ENCODE assay signal across 10 cellular contexts in genomic region chr19:39506598-39506943, GRCh38. TPM values are rescaled to one million over a fixed set of nuclear protein-coding genes. Genes with fewer than 3 reads are reported as not detected.
DNase-seq lines count a peak whose midpoint lies in the region; ATAC-seq, FAIRE-seq and TF ChIP-seq lines count a peak whose summit lies in the region.
"Had no signal": no experiment of that assay in that cellular context is flagged by ENCODE, and none has a peak within 500 bp of the region (broad histone marks: within the 10 kb centered on the region; RNA-seq: fewer than 3 reads in every experiment).

No MANE protein-coding gene starts in this region.

- H3K14ac ChIP-seq in mesenchymal stem cell (ENCODE audit: low read length in 2 of 2) = no peak overlapping the region

- no peak for TF ChIP-seq RAD21 in HepG2 (CRISPR knock-in tag; IDR thresholded peaks at IDR 0.05)

- intact Hi-C loops in HepG2 (cut with micrococcal nuclease; ENCODE audit: unreplicated experiment) (no loop called here), right lobe of liver (cut with DNase I) (no loop called here), ovary (cut with DNase I) (no loop called here), colonic mucosa (cut with DNase I) (no loop called here)

- no peak for ATAC-seq in HepG2
- no peak for ATAC-seq in right lobe of liver
- ATAC-seq in HG03196 (IDR thresholded peaks at IDR 0.05; ENCODE audit: unreplicated experiment) = no peak
- ATAC-seq in GM21786 (IDR thresholded peaks at IDR 0.05; ENCODE audit: unreplicated experiment) = no peak

- 72% methylated on average over 7 of the region's 7 CpGs for WGBS in HepG2 (ENCODE audit: low lambda C conversion rate)
- 49% methylated on average over 7 of the region's 7 CpGs for WGBS in right lobe of liver (ENCODE audit: insufficient coverage, low coverage, low lambda C conversion rate, missing lambda C conversion rate)
- WGBS in mesenchymal stem cell = 67% methylated on average over 7 of the region's 7 CpGs
- 43 to 53% (median 50%) methylated on average over 7 of the region's 7 CpGs for WGBS in ovary, 3 donors

- H2BK120ac ChIP-seq in mesenchymal stem cell (ENCODE audit: low read depth, low read length) = no peak overlapping the region

- no peaks in the 10 kb centered on the region for H4K20me1 ChIP-seq in HepG2 (ENCODE audit: insufficient read depth, low read length)

- H3K27ac ChIP-seq in HepG2 (ENCODE audit: extremely low read length, insufficient read depth, low read length) (no peak overlapping the region), right lobe of liver (no peak overlapping the region), mesenchymal stem cell (ENCODE audit: low read length, poor library complexity, severe bottlenecking) (no peak overlapping the region), ovary (no peak overlapping the region), colonic mucosa (no peak overlapping the region)

- H3K36me3 ChIP-seq in HepG2 (replicated peaks in 1 of 2; ENCODE audit: control insufficient read depth in 1 of 2, insufficient read depth in 2 of 2, low read length in 2 of 2) (no peaks in the 10 kb centered on the region), right lobe of liver (no peaks in the 10 kb centered on the region), adipocyte (ENCODE audit: control insufficient read depth, insufficient read depth, low read length, severe bottlenecking) (no peaks in the 10 kb centered on the region), mesenchymal stem cell (ENCODE audit: control insufficient read depth in 1 of 2, insufficient read depth in 2 of 2, low read depth in 1 of 2, low read length in 2 of 2) (no peaks in the 10 kb centered on the region), ovary (no peaks in the 10 kb centered on the region), colonic mucosa (no peaks in the 10 kb centered on the region)

- H3K9me3 ChIP-seq in HepG2 (ENCODE audit: low read length) = no peaks in the 10 kb centered on the region
- H3K9me3 ChIP-seq in right lobe of liver = no peaks in the 10 kb centered on the region
- H3K9me3 ChIP-seq in adipocyte (ENCODE audit: control insufficient read depth, low read length) = no peaks in the 10 kb centered on the region
- no peaks in the 10 kb centered on the region for H3K9me3 ChIP-seq in mesenchymal stem cell (ENCODE audit: control insufficient read depth, low read length)
- no peaks in the 10 kb centered on the region for H3K9me3 ChIP-seq in ovary
- no peaks in the 10 kb centered on the region for H3K9me3 ChIP-seq in colonic mucosa

- H3K79me1 ChIP-seq in mesenchymal stem cell (replicated peaks; ENCODE audit: low read length, poor library complexity, severe bottlenecking) = no peaks in the 10 kb centered on the region

- no peak overlapping the region for H3K9ac ChIP-seq in HepG2 (ENCODE audit: insufficient read depth, low read depth, low read length)
- H3K9ac ChIP-seq in adipocyte (ENCODE audit: low read length) = no peak overlapping the region
- H3K9ac ChIP-seq in mesenchymal stem cell (ENCODE audit: low read length) = no peak overlapping the region
- H3K9ac ChIP-seq in colonic mucosa (ENCODE audit: low read depth in 2 of 2, low read length in 2 of 2) = no peak overlapping the region

- H4K8ac ChIP-seq in mesenchymal stem cell (ENCODE audit: low read length) = peak overlapping the region; percentile 35

- no TSS peak for BruUV-seq in HepG2 (replicated peaks; lab: Mats Ljungman, UMichigan)

- no peak overlapping the region for H2BK5ac ChIP-seq in mesenchymal stem cell (ENCODE audit: low read depth, low read length, poor library complexity, severe bottlenecking)

- CTCF ChIA-PET in HepG2 (lab: Yijun Ruan, JAX; ENCODE audit: low intra/inter-chr PET ratio, low total read pairs) = no interaction called here

- H3K27me3 ChIP-seq in HepG2 (ENCODE audit: control insufficient read depth in 1 of 2, insufficient read depth in 2 of 2, low read length in 2 of 2) (peaks cover 16 to 54% of the 10 kb centered on the region in 2 experiments), right lobe of liver (no peaks in the 10 kb centered on the region), adipocyte (replicated peaks; ENCODE audit: control insufficient read depth, insufficient read depth, low read length) (peaks cover 44% of the 10 kb centered on the region), mesenchymal stem cell (ENCODE audit: control insufficient read depth in 1 of 2, insufficient read depth in 1 of 2, low read length in 2 of 2) (peaks cover 43 to 62% of the 10 kb centered on the region in 2 experiments), ovary (no peaks in the 10 kb centered on the region), colonic mucosa (peaks cover 38% of the 10 kb centered on the region)

- in situ Hi-C loops in HepG2 (cut with HindIII; ENCODE audit: extremely low pct_ligation_motif_present, low pct_unique_long_range_greater_than_20kb) = no loop called here

- no peak overlapping the region for H2BK15ac ChIP-seq in mesenchymal stem cell (ENCODE audit: low read depth, poor library complexity, severe bottlenecking)

- TF ChIP-seq EP300 in HepG2 (IDR thresholded peaks at IDR 0.05; ENCODE audit: low read depth in 2 of 2, low read length in 2 of 2) (no peak), HepG2 (CRISPR knock-in tag; IDR thresholded peaks at IDR 0.05; ENCODE audit: borderline replicate concordance) (no peak), ovary (IDR thresholded peaks at IDR 0.05) (no peak)

- TF ChIP-seq CTCF in HepG2 (CRISPR knock-in tag; IDR thresholded peaks at IDR 0.05) = no peak
- no peak for TF ChIP-seq CTCF in right lobe of liver (IDR thresholded peaks at IDR 0.05)
- no peak for TF ChIP-seq CTCF in ovary (IDR thresholded peaks at IDR 0.05)
- TF ChIP-seq CTCF in colonic mucosa (IDR thresholded peaks at IDR 0.05) = no peak

- H3K4me2 ChIP-seq in HepG2 (ENCODE audit: low read depth, low read length) = peak overlapping the region; percentile 70
- peak overlapping the region; percentile 87 for H3K4me2 ChIP-seq in mesenchymal stem cell (ENCODE audit: low read length, poor library complexity, severe bottlenecking)

- peak overlapping the region in 1 of 2 experiments; percentile 49 for H3K18ac ChIP-seq in mesenchymal stem cell (ENCODE audit: low read depth in 1 of 2, low read length in 2 of 2)

- H3K4ac ChIP-seq in mesenchymal stem cell (ENCODE audit: low read depth in 1 of 2, low read length in 2 of 2) = no peak overlapping the region

- H3K79me2 ChIP-seq in HepG2 (ENCODE audit: insufficient read depth, low read length) = no peaks in the 10 kb centered on the region

- POLR2A ChIA-PET in HepG2 (lab: Yijun Ruan, JAX) = interaction anchor here (1.6 kb wide), 1 partner anchor 61 kb away, joined by 3 read pairs; the partner anchor contains the start of gene SUPT5H

- DNase-seq in HepG2 (ENCODE audit: low spot score) (no peak), right lobe of liver (no peak), adipocyte (ENCODE audit: low read depth) (no peak), mesenchymal stem cell (no peak), ovary (no peak), colonic mucosa (no peak)

- no peak for FAIRE-seq in HepG2 (lab: Jason Lieb, UNC)

- no peak overlapping the region for H4K91ac ChIP-seq in mesenchymal stem cell (ENCODE audit: low read length)

- H3K4me1 ChIP-seq in HepG2 (ENCODE audit: insufficient read depth, low read length) = peaks cover 26% of the 10 kb centered on the region
- H3K4me1 ChIP-seq in right lobe of liver = no peaks in the 10 kb centered on the region
- H3K4me1 ChIP-seq in adipocyte (ENCODE audit: control insufficient read depth, insufficient read depth, low read length) = no peaks in the 10 kb centered on the region
- H3K4me1 ChIP-seq in mesenchymal stem cell (ENCODE audit: control insufficient read depth, insufficient read depth, low read depth, low read length) = peaks cover 16% of the 10 kb centered on the region
- H3K4me1 ChIP-seq in ovary (ENCODE audit: insufficient read depth) = peaks cover 9% of the 10 kb centered on the region
- no peaks in the 10 kb centered on the region for H3K4me1 ChIP-seq in colonic mucosa

- TF ChIP-seq POLR2A in HepG2 (IDR thresholded peaks at IDR 0.05; ENCODE audit: insufficient read depth in 1 of 2, low read depth in 2 of 2, low read length in 2 of 2) (no peak), right lobe of liver (IDR thresholded peaks at IDR 0.05) (no peak), ovary (IDR thresholded peaks at IDR 0.05) (no peak)

- H2BK12ac ChIP-seq in mesenchymal stem cell (ENCODE audit: low read length in 2 of 2) = no peak overlapping the region

- H2AFZ ChIP-seq in HepG2 (ENCODE audit: low read length) (no peak overlapping the region), mesenchymal stem cell (ENCODE audit: low read depth, low read length) (peak overlapping the region; percentile 94)

- H3K23ac ChIP-seq in mesenchymal stem cell (ENCODE audit: low read length in 2 of 2) = peak overlapping the region in 1 of 2 experiments; percentile 84

- H3K4me3 ChIP-seq in HepG2 (replicated peaks in 1 of 3; ENCODE audit: insufficient read depth in 1 of 3, low read depth in 2 of 3, low read length in 3 of 3) = peak overlapping the region in 1 of 3 experiments; percentile 68; a peak in 1 of 6 replicates
- no peak overlapping the region for H3K4me3 ChIP-seq in right lobe of liver
- peak overlapping the region; percentile 76 for H3K4me3 ChIP-seq in adipocyte (ENCODE audit: low read length)
- peak overlapping the region; percentile 68 to 79 for H3K4me3 ChIP-seq in mesenchymal stem cell (ENCODE audit: insufficient read depth in 1 of 2, low read depth in 1 of 2, low read length in 2 of 2)
- H3K4me3 ChIP-seq in ovary = no peak overlapping the region
- H3K4me3 ChIP-seq in colonic mucosa = no peak overlapping the region

- no peak overlapping the region for H2AK5ac ChIP-seq in mesenchymal stem cell (ENCODE audit: low read length, severe bottlenecking)

RNA-seq across cellular contexts. Expression of gene DLL3, which starts 7.8 kb away (rescaled TPM):
- total RNA-seq in HepG2 (2016; rRNA removed; fragmentation: Illumina TruSeq; extraction: Trizol) (0.35 and 0.53 TPM in 2 replicates), right lobe of liver (not detected), ovary (under 1 TPM in 3 of 7 donors, not detected in 4; 0.10 to 0.33 (median 0.24) TPM), colonic mucosa (not detected)
- total RNA-seq in HepG2 (2016; cell fraction: cytosol; rRNA removed; fragmentation: Illumina TruSeq; extraction: Trizol; ENCODE audit: low read depth) = 1.4 and 1.6 TPM in 2 replicates
- total RNA-seq in HepG2 (2016; cell fraction: insoluble cytoplasmic fraction; rRNA removed; fragmentation: Illumina TruSeq; extraction: Trizol) = 0.28 and 0.37 TPM in 2 replicates
- total RNA-seq in HepG2 (2016; cell fraction: membrane; rRNA removed; fragmentation: Illumina TruSeq; extraction: Trizol) = 0.90 and 0.93 TPM in 2 replicates
- 0.16 and 0.31 TPM in 2 replicates for total RNA-seq in HepG2 (2016; cell fraction: nucleus; rRNA removed; fragmentation: Illumina TruSeq; extraction: Trizol)
- polyA plus RNA-seq in HepG2 (2011; rRNA removed) (0.55 and 0.60 TPM in 2 replicates), ovary (under 1 TPM; 0.10 to 0.22 TPM)
- 0.60 and 0.64 TPM in 2 replicates for polyA plus RNA-seq in HepG2 (2011; cell fraction: cytosol; rRNA removed)
- 0.27 and 0.33 TPM in 2 replicates for polyA plus RNA-seq in HepG2 (2011; cell fraction: nucleus; rRNA removed)
- polyA plus RNA-seq in HepG2 (2012) = 0.39 and 0.51 TPM in 2 replicates
- polyA plus RNA-seq in HepG2 (2016; cell fraction: cytosol; fragmentation: Illumina TruSeq; extraction: Trizol; ENCODE audit: low read depth) = 1.9 and 2.0 TPM in 2 replicates
- 0.54 and 0.55 TPM in 2 replicates for polyA plus RNA-seq in HepG2 (2016; cell fraction: insoluble cytoplasmic fraction; fragmentation: Illumina TruSeq; extraction: Trizol; ENCODE audit: low read depth)
- polyA plus RNA-seq in HepG2 (2016; cell fraction: membrane; fragmentation: Illumina TruSeq; extraction: Trizol; ENCODE audit: low read depth) = 0.90 and 1.1 TPM in 2 replicates
- 0.41 TPM in 2 replicates for polyA plus RNA-seq in HepG2 (2016; cell fraction: nucleus; fragmentation: Illumina TruSeq; extraction: Trizol; ENCODE audit: insufficient read depth, low read depth)
- polyA minus RNA-seq in HepG2 (2011; rRNA and poly(A)+ RNA removed; ENCODE audit: low replicate concordance) = 0.42 and 0.63 TPM in 2 replicates
- polyA minus RNA-seq in HepG2 (2011; cell fraction: cytosol; rRNA and poly(A)+ RNA removed) = not detected in 2 replicates
- 0.25 and 0.39 TPM in 2 replicates for polyA minus RNA-seq in HepG2 (2011; cell fraction: nucleus; rRNA and poly(A)+ RNA removed)
- polyA plus RNA-seq in mesenchymal stem cell (2013, experiment 1 of 2) = 0.65 TPM
- polyA plus RNA-seq in mesenchymal stem cell (2013, experiment 2 of 2) = 0.78 TPM
- total RNA-seq: esophagus mucosa had no signal

RNA-seq across cellular contexts. Expression of gene SELENOV, which starts 8.4 kb away (rescaled TPM):
- total RNA-seq in HepG2 (2016; rRNA removed; fragmentation: Illumina TruSeq; extraction: Trizol) (not detected in 2 replicates), right lobe of liver (not detected), ovary (under 1 TPM in 1 of 7 donors, not detected in 6; 0.27 TPM), colonic mucosa (not detected)
- not detected in 2 replicates for total RNA-seq in HepG2 (2016; cell fraction: cytosol; rRNA removed; fragmentation: Illumina TruSeq; extraction: Trizol; ENCODE audit: low read depth)
- total RNA-seq in HepG2 (2016; cell fraction: insoluble cytoplasmic fraction; rRNA removed; fragmentation: Illumina TruSeq; extraction: Trizol) = not detected in 2 replicates
- not detected in 2 replicates for total RNA-seq in HepG2 (2016; cell fraction: membrane; rRNA removed; fragmentation: Illumina TruSeq; extraction: Trizol)
- total RNA-seq in HepG2 (2016; cell fraction: nucleus; rRNA removed; fragmentation: Illumina TruSeq; extraction: Trizol) = 0.47 TPM in 1 of 2 replicates, not detected in the other
- polyA plus RNA-seq in HepG2 (2011; rRNA removed) (not detected in 2 replicates), ovary (under 1 TPM in 1 of 2 donors, not detected in 1; 0.39 TPM)
- not detected in 2 replicates for polyA plus RNA-seq in HepG2 (2011; cell fraction: cytosol; rRNA removed)
- 0.17 and 0.76 TPM in 2 replicates for polyA plus RNA-seq in HepG2 (2011; cell fraction: nucleus; rRNA removed)
- not detected in 2 replicates for polyA plus RNA-seq in HepG2 (2012)
- polyA plus RNA-seq in HepG2 (2016; cell fraction: cytosol; fragmentation: Illumina TruSeq; extraction: Trizol; ENCODE audit: low read depth) = not detected in 2 replicates
- polyA plus RNA-seq in HepG2 (2016; cell fraction: insoluble cytoplasmic fraction; fragmentation: Illumina TruSeq; extraction: Trizol; ENCODE audit: low read depth) = not detected in 2 replicates
- polyA plus RNA-seq in HepG2 (2016; cell fraction: membrane; fragmentation: Illumina TruSeq; extraction: Trizol; ENCODE audit: low read depth) = not detected in 2 replicates
- not detected in 2 replicates for polyA plus RNA-seq in HepG2 (2016; cell fraction: nucleus; fragmentation: Illumina TruSeq; extraction: Trizol; ENCODE audit: insufficient read depth, low read depth)
- polyA minus RNA-seq in HepG2 (2011; rRNA and poly(A)+ RNA removed; ENCODE audit: low replicate concordance) = not detected in 2 replicates
- not detected in 2 replicates for polyA minus RNA-seq in HepG2 (2011; cell fraction: cytosol; rRNA and poly(A)+ RNA removed)
- not detected in 2 replicates for polyA minus RNA-seq in HepG2 (2011; cell fraction: nucleus; rRNA and poly(A)+ RNA removed)
- not detected for polyA plus RNA-seq in mesenchymal stem cell (2013, experiment 1 of 2)
- not detected for polyA plus RNA-seq in mesenchymal stem cell (2013, experiment 2 of 2)
- total RNA-seq: esophagus mucosa, lung microvascular endothelial cell had no signal

RNA-seq across cellular contexts. Expression of gene TIMM50, which starts 25.9 kb away (rescaled TPM):
- 89.1 and 91.1 TPM in 2 replicates for total RNA-seq in HepG2 (2016; rRNA removed; fragmentation: Illumina TruSeq; extraction: Trizol)
- total RNA-seq in HepG2 (2016; cell fraction: cytosol; rRNA removed; fragmentation: Illumina TruSeq; extraction: Trizol; ENCODE audit: low read depth) = 37.5 and 47.3 TPM in 2 replicates
- total RNA-seq in HepG2 (2016; cell fraction: insoluble cytoplasmic fraction; rRNA removed; fragmentation: Illumina TruSeq; extraction: Trizol) = 85.4 and 88.5 TPM in 2 replicates
- total RNA-seq in HepG2 (2016; cell fraction: membrane; rRNA removed; fragmentation: Illumina TruSeq; extraction: Trizol) = 43.0 and 47.2 TPM in 2 replicates
- total RNA-seq in HepG2 (2016; cell fraction: nucleus; rRNA removed; fragmentation: Illumina TruSeq; extraction: Trizol) = 57.0 and 65.5 TPM in 2 replicates
- 90.0 and 92.5 TPM in 2 replicates for polyA plus RNA-seq in HepG2 (2011; rRNA removed)
- polyA plus RNA-seq in HepG2 (2011; cell fraction: cytosol; rRNA removed) = 85.2 and 108 TPM in 2 replicates
- 135 and 143 TPM in 2 replicates for polyA plus RNA-seq in HepG2 (2011; cell fraction: nucleus; rRNA removed)
- 65.0 and 84.2 TPM in 2 replicates for polyA plus RNA-seq in HepG2 (2012)
- polyA plus RNA-seq in HepG2 (2016; cell fraction: cytosol; fragmentation: Illumina TruSeq; extraction: Trizol; ENCODE audit: low read depth) = 41.8 and 47.0 TPM in 2 replicates
- polyA plus RNA-seq in HepG2 (2016; cell fraction: insoluble cytoplasmic fraction; fragmentation: Illumina TruSeq; extraction: Trizol; ENCODE audit: low read depth) = 88.6 and 92.5 TPM in 2 replicates
- 38.0 and 40.4 TPM in 2 replicates for polyA plus RNA-seq in HepG2 (2016; cell fraction: membrane; fragmentation: Illumina TruSeq; extraction: Trizol; ENCODE audit: low read depth)
- 111 and 123 TPM in 2 replicates for polyA plus RNA-seq in HepG2 (2016; cell fraction: nucleus; fragmentation: Illumina TruSeq; extraction: Trizol; ENCODE audit: insufficient read depth, low read depth)
- polyA minus RNA-seq in HepG2 (2011; rRNA and poly(A)+ RNA removed; ENCODE audit: low replicate concordance) = 121 and 194 TPM in 2 replicates
- polyA minus RNA-seq in HepG2 (2011; cell fraction: cytosol; rRNA and poly(A)+ RNA removed) = 41.5 and 44.7 TPM in 2 replicates
- 42.4 and 52.5 TPM in 2 replicates for polyA minus RNA-seq in HepG2 (2011; cell fraction: nucleus; rRNA and poly(A)+ RNA removed)
- 10 to 100 TPM; 28.1 to 48.1 (median 31.3) TPM for total RNA-seq in right lobe of liver
- polyA plus RNA-seq in mesenchymal stem cell (2013, experiment 1 of 2) = 57.0 TPM
- 58.8 TPM for polyA plus RNA-seq in mesenchymal stem cell (2013, experiment 2 of 2)
- total RNA-seq in ovary = 10 to 100 TPM; 31.5 to 59.9 (median 51.4) TPM
- 10 to 100 TPM; 41.2 to 48.3 TPM for polyA plus RNA-seq in ovary
- total RNA-seq in colonic mucosa = 10 to 100 TPM; 45.7 to 83.9 TPM

RNA-seq across cellular contexts. Expression of gene EID2B, which starts 26.1 kb away (rescaled TPM):
- total RNA-seq in HepG2 (2016; rRNA removed; fragmentation: Illumina TruSeq; extraction: Trizol) (3.6 and 3.7 TPM in 2 replicates), right lobe of liver (under 1 TPM; 0.18 to 0.78 (median 0.46) TPM), ovary (1 to 10 TPM; 3.1 to 7.0 (median 6.2) TPM), colonic mucosa (under 1 TPM; 0.22 to 0.56 TPM)
- 1.1 and 1.4 TPM in 2 replicates for total RNA-seq in HepG2 (2016; cell fraction: cytosol; rRNA removed; fragmentation: Illumina TruSeq; extraction: Trizol; ENCODE audit: low read depth)
- total RNA-seq in HepG2 (2016; cell fraction: insoluble cytoplasmic fraction; rRNA removed; fragmentation: Illumina TruSeq; extraction: Trizol) = 4.1 TPM in 2 replicates
- total RNA-seq in HepG2 (2016; cell fraction: membrane; rRNA removed; fragmentation: Illumina TruSeq; extraction: Trizol) = 2.8 and 2.9 TPM in 2 replicates
- total RNA-seq in HepG2 (2016; cell fraction: nucleus; rRNA removed; fragmentation: Illumina TruSeq; extraction: Trizol) = 2.5 and 3.7 TPM in 2 replicates
- polyA plus RNA-seq in HepG2 (2011; rRNA removed) (2.2 and 2.5 TPM in 2 replicates), ovary (1 to 10 TPM; 2.3 to 7.5 TPM)
- 2.4 and 2.9 TPM in 2 replicates for polyA plus RNA-seq in HepG2 (2011; cell fraction: cytosol; rRNA removed)
- polyA plus RNA-seq in HepG2 (2011; cell fraction: nucleus; rRNA removed) = 1.6 and 6.8 TPM in 2 replicates
- polyA plus RNA-seq in HepG2 (2012) = 1.7 and 2.6 TPM in 2 replicates
- 0.73 and 0.79 TPM in 2 replicates for polyA plus RNA-seq in HepG2 (2016; cell fraction: cytosol; fragmentation: Illumina TruSeq; extraction: Trizol; ENCODE audit: low read depth)
- polyA plus RNA-seq in HepG2 (2016; cell fraction: insoluble cytoplasmic fraction; fragmentation: Illumina TruSeq; extraction: Trizol; ENCODE audit: low read depth) = 3.1 and 4.0 TPM in 2 replicates
- polyA plus RNA-seq in HepG2 (2016; cell fraction: membrane; fragmentation: Illumina TruSeq; extraction: Trizol; ENCODE audit: low read depth) = 1.5 and 1.8 TPM in 2 replicates
- polyA plus RNA-seq in HepG2 (2016; cell fraction: nucleus; fragmentation: Illumina TruSeq; extraction: Trizol; ENCODE audit: insufficient read depth, low read depth) = 4.2 TPM in 2 replicates
- polyA minus RNA-seq in HepG2 (2011; rRNA and poly(A)+ RNA removed; ENCODE audit: low replicate concordance) = 1.7 and 2.3 TPM in 2 replicates
- 0.99 and 1.4 TPM in 2 replicates for polyA minus RNA-seq in HepG2 (2011; cell fraction: cytosol; rRNA and poly(A)+ RNA removed)
- 2.2 and 3.0 TPM in 2 replicates for polyA minus RNA-seq in HepG2 (2011; cell fraction: nucleus; rRNA and poly(A)+ RNA removed)
- polyA plus RNA-seq in mesenchymal stem cell (2013, experiment 1 of 2) = 2.0 TPM
- 1.8 TPM for polyA plus RNA-seq in mesenchymal stem cell (2013, experiment 2 of 2)

RNA-seq across cellular contexts. Expression of gene EID2, which starts 33.4 kb away (rescaled TPM):
- total RNA-seq in HepG2 (2016; rRNA removed; fragmentation: Illumina TruSeq; extraction: Trizol) (13.8 and 14.1 TPM in 2 replicates), right lobe of liver (1 to 10 TPM; 4.3 to 7.6 (median 5.4) TPM), ovary (10 to 100 TPM in 5 of 7 donors, 1 to 10 TPM in 2; 6.9 to 17.0 (median 13.1) TPM), colonic mucosa (10 to 100 TPM; 11.4 to 11.9 TPM)
- total RNA-seq in HepG2 (2016; cell fraction: cytosol; rRNA removed; fragmentation: Illumina TruSeq; extraction: Trizol; ENCODE audit: low read depth) = 3.2 and 3.6 TPM in 2 replicates
- 14.0 and 14.4 TPM in 2 replicates for total RNA-seq in HepG2 (2016; cell fraction: insoluble cytoplasmic fraction; rRNA removed; fragmentation: Illumina TruSeq; extraction: Trizol)
- 5.5 and 6.4 TPM in 2 replicates for total RNA-seq in HepG2 (2016; cell fraction: membrane; rRNA removed; fragmentation: Illumina TruSeq; extraction: Trizol)
- 5.3 and 7.2 TPM in 2 replicates for total RNA-seq in HepG2 (2016; cell fraction: nucleus; rRNA removed; fragmentation: Illumina TruSeq; extraction: Trizol)
- polyA plus RNA-seq in HepG2 (2011; rRNA removed) (3.7 and 5.1 TPM in 2 replicates), ovary (10 to 100 TPM; 10.5 to 13.5 TPM)
- polyA plus RNA-seq in HepG2 (2011; cell fraction: cytosol; rRNA removed) = 3.5 and 4.1 TPM in 2 replicates
- 2.3 TPM in 2 replicates for polyA plus RNA-seq in HepG2 (2011; cell fraction: nucleus; rRNA removed)
- 7.8 and 11.2 TPM in 2 replicates for polyA plus RNA-seq in HepG2 (2012)
- polyA plus RNA-seq in HepG2 (2016; cell fraction: cytosol; fragmentation: Illumina TruSeq; extraction: Trizol; ENCODE audit: low read depth) = 3.3 and 3.7 TPM in 2 replicates
- 21.5 and 23.1 TPM in 2 replicates for polyA plus RNA-seq in HepG2 (2016; cell fraction: insoluble cytoplasmic fraction; fragmentation: Illumina TruSeq; extraction: Trizol; ENCODE audit: low read depth)
- 4.6 and 5.5 TPM in 2 replicates for polyA plus RNA-seq in HepG2 (2016; cell fraction: membrane; fragmentation: Illumina TruSeq; extraction: Trizol; ENCODE audit: low read depth)
- 11.3 and 14.0 TPM in 2 replicates for polyA plus RNA-seq in HepG2 (2016; cell fraction: nucleus; fragmentation: Illumina TruSeq; extraction: Trizol; ENCODE audit: insufficient read depth, low read depth)
- 2.5 and 3.4 TPM in 2 replicates for polyA minus RNA-seq in HepG2 (2011; rRNA and poly(A)+ RNA removed; ENCODE audit: low replicate concordance)
- polyA minus RNA-seq in HepG2 (2011; cell fraction: cytosol; rRNA and poly(A)+ RNA removed) = 4.6 and 6.5 TPM in 2 replicates
- 1.9 and 3.0 TPM in 2 replicates for polyA minus RNA-seq in HepG2 (2011; cell fraction: nucleus; rRNA and poly(A)+ RNA removed)
- 17.2 TPM for polyA plus RNA-seq in mesenchymal stem cell (2013, experiment 1 of 2)
- 18.1 TPM for polyA plus RNA-seq in mesenchymal stem cell (2013, experiment 2 of 2)

Comparison
In these comparisons a context has a peak if more than half of its experiments do, and no peak if none do; other contexts are left out.
1. H3K4me3 ChIP-seq: peak in adipocyte (single experiment) and mesenchymal stem cell (2 of 2); none in right lobe of liver (0 of 3), ovary (single experiment) and colonic mucosa (single experiment).